20 cellular contexts compared by ENCODE assay signal in genomic region chr6:105771313-105771970, GRCh38.
"Had no signal": no experiment of that assay in that cellular context is flagged by ENCODE, and none has a peak within 500 bp of the region (broad histone marks: within the 10 kb centered on the region; RNA-seq: fewer than 3 reads in every experiment).

No MANE protein-coding gene starts in this region.

- ATAC-seq: activated CD8-positive, alpha-beta T cell treated with anti-CD3 and anti-CD28 coated beads, Interleukin-2, amount 10 ng/mL, durations not matched to agents 7 days and 5 days; body of pancreas; left lobe of liver; pancreas; stimulated activated effector memory CD8-positive, alpha-beta T cell treated with anti-CD3 and anti-CD28 coated beads, Interleukin-12 subunit alpha, Interleukin-12 subunit beta, amount 100 ng/mL, for 72 hours; WTC11 had no signal

- H3K9me3 ChIP-seq: pancreas, thyroid gland had no signal

- H3K36me3 ChIP-seq: pancreas, sigmoid colon, thyroid gland had no signal

- H3K4me3 ChIP-seq: body of pancreas, coronary artery, pancreas, sigmoid colon, thyroid gland had no signal

- H3K4me1 ChIP-seq: body of pancreas, pancreas, sigmoid colon, thyroid gland had no signal

- H3K27ac ChIP-seq: body of pancreas, coronary artery, pancreas, sigmoid colon, thyroid gland had no signal

- H3K27me3 ChIP-seq: body of pancreas, pancreas, sigmoid colon, thyroid gland had no signal

- DNase-seq: activated CD4-positive, alpha-beta T cell treated with anti-CD3 and anti-CD28 coated beads, Interleukin-2, amount 10 ng/mL, durations not matched to agents 24 days and 14 days; activated CD8-positive, alpha-beta memory T cell treated with anti-CD3 and anti-CD28 coated beads, Interleukin-2, amount 50 U/mL, for 4 hours; activated CD8-positive, alpha-beta T cell treated with anti-CD3 and anti-CD28 coated beads, Interleukin-2, amount 10 ng/mL, durations not matched to agents 7 days and 5 days; activated effector memory CD4-positive, alpha-beta T cell treated with anti-CD3 and anti-CD28 coated beads, Interleukin-2, amount 50 U/mL, for 16 hours; activated T-cell treated with anti-CD3 and anti-CD28 coated beads, Interleukin-2, amount 50 U/mL, for 48 hours; amniotic stem cell; body of pancreas; effector CD4-positive, alpha-beta T cell; mammary epithelial cell; naive B cell; pancreas; sigmoid colon; stimulated activated CD4-positive, alpha-beta T cell treated with anti-CD3 and anti-CD28 coated beads, Interleukin-12 subunit alpha, Interleukin-12 subunit beta, amount 100 ng/mL, for 4 hours; stimulated activated CD4-positive, alpha-beta T cell treated with anti-CD3 and anti-CD28 coated beads, Interleukin-2, amount 100 ng/mL, for 24 hours; T-helper 2 cell; thyroid gland had no signal
